ENCODE assay signal across 8 cellular contexts in the genomic region with DNA sequence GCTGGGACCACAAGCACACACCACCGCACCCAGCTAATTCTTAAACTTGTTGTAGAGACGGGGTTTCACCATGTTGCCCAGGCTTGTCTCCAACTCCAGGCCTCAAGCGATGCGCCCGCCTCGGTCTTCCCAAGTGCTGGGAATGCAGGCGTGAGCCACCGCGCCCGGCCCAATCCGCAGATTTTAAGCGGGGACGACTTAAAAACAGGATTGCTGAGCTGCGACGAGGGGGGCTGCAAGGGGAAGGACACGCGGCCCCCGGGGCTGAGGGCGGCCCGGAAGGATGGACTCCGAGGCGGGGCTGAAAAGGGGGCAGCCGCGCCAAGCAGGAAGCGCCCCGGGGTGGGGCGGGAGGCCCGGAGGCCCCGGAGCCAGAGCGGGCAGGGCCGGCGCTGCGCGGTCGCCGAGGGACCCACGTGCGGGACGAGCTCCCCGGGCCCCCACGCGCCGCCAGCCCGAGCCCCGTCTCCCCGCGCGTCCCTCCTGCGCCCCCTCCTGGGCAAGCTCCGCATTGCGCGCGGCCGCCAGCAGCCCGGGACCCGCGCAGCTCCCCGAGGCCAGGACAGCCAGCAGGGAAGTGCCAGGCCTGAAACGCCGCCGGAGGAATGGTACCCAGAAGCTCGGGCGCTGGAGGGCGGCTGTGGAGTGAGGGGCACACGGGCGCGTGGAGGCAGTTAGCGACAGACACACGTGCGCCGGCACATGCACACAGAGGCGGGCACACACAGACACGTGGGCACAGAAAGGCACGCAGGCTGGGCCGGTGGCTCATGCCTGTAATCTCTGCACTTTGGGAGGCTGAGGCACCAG. TPM values are rescaled to one million over a fixed set of nuclear protein-coding genes. Genes with fewer than 3 reads are reported as not detected.
DNase-seq lines count a peak whose midpoint lies in the region; ATAC-seq and TF ChIP-seq lines count a peak whose summit lies in the region.

No MANE protein-coding gene starts in this region.

- H3K36me3 Mint-ChIP-seq in activated T-helper 1 cell treated with anti-CD3 and anti-CD28 coated beads, Interleukin-12 subunit alpha, Interleukin-12 subunit beta, Interleukin-2, Interleukin-4 antibody, amounts not matched to agents 30 ng/mL and 10 ng/mL and 1 ng/mL, durations not matched to agents 14 hours and 24 hours and 36 hours (ENCODE audit: low read depth) = no peaks in the 10 kb centered on the region
- H3K36me3 Mint-ChIP-seq in neural crest cell (ENCODE audit: low read depth) = no peaks in the 10 kb centered on the region

- H3K4me1 Mint-ChIP-seq in activated T-helper 1 cell treated with anti-CD3 and anti-CD28 coated beads, Interleukin-12 subunit alpha, Interleukin-12 subunit beta, Interleukin-2, Interleukin-4 antibody, amounts not matched to agents 30 ng/mL and 10 ng/mL and 1 ng/mL, durations not matched to agents 14 hours and 24 hours and 36 hours (ENCODE audit: low read depth) = peaks cover 8% of the 10 kb centered on the region
- peaks cover 13% of the 10 kb centered on the region for H3K4me1 Mint-ChIP-seq in neural crest cell

- H3K27ac ChIP-seq in PC-9 = no peak overlapping the region

- H3K4me3 ChIP-seq in AG09309 (ENCODE audit: control insufficient read depth, low read depth, low read length) = no peak overlapping the region
- no peak overlapping the region for H3K4me3 ChIP-seq in PC-9

- DNase-seq in AG09309 (ENCODE audit: low read depth) (no peak), PC-9 (peak in 1 of 2 experiments; percentile 72), fibroblast of peridontal ligament (ENCODE audit: extremely low read depth) (peak; percentile 10), neural crest cell (ENCODE audit: low read depth, low spot score) (peak; percentile 82)
- DNase-seq in activated T-helper 1 cell treated with anti-CD3 and anti-CD28 coated beads, Interleukin-12 subunit alpha, Interleukin-12 subunit beta, Interleukin-2, Interleukin-4 antibody, amounts not matched to agents 30 ng/mL and 10 ng/mL and 1 ng/mL, durations not matched to agents 14 hours and 24 hours and 36 hours (ENCODE audit: low spot score) = peak; percentile 62
- peak; percentile 89 for DNase-seq in stimulated activated naive CD8-positive, alpha-beta T cell treated with anti-CD3 and anti-CD28 coated beads, Interleukin-15, Interleukin-2, amounts not matched to agents 100 U/mL and 50 U/mL, for 24 hours

- no peaks in the 10 kb centered on the region for H3K9me2 ChIP-seq in PC-9 (ENCODE audit: insufficient read depth)

- H3K27ac Mint-ChIP-seq in activated T-helper 1 cell treated with anti-CD3 and anti-CD28 coated beads, Interleukin-12 subunit alpha, Interleukin-12 subunit beta, Interleukin-2, Interleukin-4 antibody, amounts not matched to agents 30 ng/mL and 10 ng/mL and 1 ng/mL, durations not matched to agents 14 hours and 24 hours and 36 hours = no peak overlapping the region
- no peak overlapping the region for H3K27ac Mint-ChIP-seq in neural crest cell (ENCODE audit: unreplicated experiment)

- peaks cover 12% of the 10 kb centered on the region; the same call in 1 of the 2 replicates for H3F3A ChIP-seq in PC-9 (ENCODE audit: insufficient read depth, low read depth)

- CTCF ChIA-PET in PC-9 (lab: Charles Lee) = interaction anchor here (0.6 to 1.0 kb wide), 3 partner anchors 100 to 148 kb away, joined by 4 to 7 read pairs (median 4); no protein-coding TSS in a partner anchor

- intact Hi-C loops in PC-9 (cut with micrococcal nuclease; ENCODE audit: unreplicated experiment) = loop anchor here (1.0 kb wide), 1 partner anchor 84 kb away; no protein-coding TSS in a partner anchor
- intact Hi-C loops in activated T-helper 1 cell treated with anti-CD3 and anti-CD28 coated beads, Interleukin-12 subunit alpha, Interleukin-12 subunit beta, Interleukin-2, Interleukin-4 antibody, amounts not matched to agents 30 ng/mL and 10 ng/mL and 1 ng/mL, durations not matched to agents 14 hours and 24 hours and 36 hours (cut with micrococcal nuclease) = loop anchor here (1.0 to 5.0 kb wide), 2 partner anchors 84 to 102 kb away; no protein-coding TSS in a partner anchor

- no peaks in the 10 kb centered on the region for H3K9me3 ChIP-seq in PC-9 (ENCODE audit: insufficient read depth, low read depth)

- no peaks in the 10 kb centered on the region for H3K79me2 ChIP-seq in PC-9 (ENCODE audit: low read depth)

- no TSS peak for BruUV-seq in PC-9 (replicated peaks; lab: Mats Ljungman, UMichigan)

- no peak overlapping the region for H2AFZ ChIP-seq in PC-9

- POLR2A ChIA-PET in PC-9 (lab: Charles Lee; ENCODE audit: unreplicated experiment) = no interaction called here

- no peaks in the 10 kb centered on the region for H3K36me3 ChIP-seq in PC-9 (ENCODE audit: low read depth)

- H4K20me1 ChIP-seq in PC-9 (ENCODE audit: insufficient read depth) = no peaks in the 10 kb centered on the region

- no peak overlapping the region for H3K4me2 ChIP-seq in PC-9

- H3K27me3 ChIP-seq in PC-9 (ENCODE audit: insufficient read depth, low read depth) = peaks cover 22% of the 10 kb centered on the region

- H3K4me3 Mint-ChIP-seq in activated T-helper 1 cell treated with anti-CD3 and anti-CD28 coated beads, Interleukin-12 subunit alpha, Interleukin-12 subunit beta, Interleukin-2, Interleukin-4 antibody, amounts not matched to agents 30 ng/mL and 10 ng/mL and 1 ng/mL, durations not matched to agents 14 hours and 24 hours and 36 hours = no peak overlapping the region
- H3K4me3 Mint-ChIP-seq in neural crest cell = no peak overlapping the region

- H3K27me3 Mint-ChIP-seq in activated T-helper 1 cell treated with anti-CD3 and anti-CD28 coated beads, Interleukin-12 subunit alpha, Interleukin-12 subunit beta, Interleukin-2, Interleukin-4 antibody, amounts not matched to agents 30 ng/mL and 10 ng/mL and 1 ng/mL, durations not matched to agents 14 hours and 24 hours and 36 hours (ENCODE audit: insufficient read depth) = peaks cover 35% of the 10 kb centered on the region
- H3K27me3 Mint-ChIP-seq in neural crest cell (ENCODE audit: low read depth) = peaks cover 49% of the 10 kb centered on the region

- ATAC-seq in GM19372 (IDR thresholded peaks at IDR 0.05; ENCODE audit: low read depth, unreplicated experiment) = peak; percentile 57
- peak; percentile 66 for ATAC-seq in stimulated activated naive CD8-positive, alpha-beta T cell treated with anti-CD3 and anti-CD28 coated beads, Interleukin-15, Interleukin-2, amounts not matched to agents 100 U/mL and 50 U/mL, for 24 hours
- no peak for ATAC-seq in GM18909 (IDR thresholded peaks at IDR 0.05; ENCODE audit: poor library complexity, unreplicated experiment)

- TF ChIP-seq CTCF in AG09309 (IDR thresholded peaks at IDR 0.05; ENCODE audit: control insufficient read depth, insufficient read depth, low read depth, low read length, missing control alignments) (peak; percentile 65), PC-9 (conservative IDR thresholded peaks at IDR 0.05) (peak; percentile 66), neural crest cell (conservative IDR thresholded peaks at IDR 0.05) (peak; percentile 86)

- no peaks in the 10 kb centered on the region for H3K4me1 ChIP-seq in PC-9 (replicated peaks; ENCODE audit: insufficient read depth)

- no peaks in the 10 kb centered on the region for H3K9me3 Mint-ChIP-seq in activated T-helper 1 cell treated with anti-CD3 and anti-CD28 coated beads, Interleukin-12 subunit alpha, Interleukin-12 subunit beta, Interleukin-2, Interleukin-4 antibody, amounts not matched to agents 30 ng/mL and 10 ng/mL and 1 ng/mL, durations not matched to agents 14 hours and 24 hours and 36 hours
- no peaks in the 10 kb centered on the region for H3K9me3 Mint-ChIP-seq in neural crest cell

RNA-seq across cellular contexts. Expression of a gene that starts 5.5 kb away (rescaled TPM):
- 36.0 and 36.2 TPM in 2 replicates for total RNA-seq in PC-9 (2021)
- total RNA-seq in activated T-helper 1 cell treated with anti-CD3 and anti-CD28 coated beads, Interleukin-12 subunit alpha, Interleukin-12 subunit beta, Interleukin-2, Interleukin-4 antibody, amounts not matched to agents 30 ng/mL and 10 ng/mL and 1 ng/mL, durations not matched to agents 14 hours and 24 hours and 36 hours = 4.1 TPM in 2 replicates
- 8.6 and 10.6 TPM in 2 replicates for total RNA-seq in neural crest cell

RNA-seq across cellular contexts. Expression of a gene that starts 25.6 kb away (rescaled TPM):
- not detected in 2 replicates for total RNA-seq in PC-9 (2021)
- total RNA-seq in activated T-helper 1 cell treated with anti-CD3 and anti-CD28 coated beads, Interleukin-12 subunit alpha, Interleukin-12 subunit beta, Interleukin-2, Interleukin-4 antibody, amounts not matched to agents 30 ng/mL and 10 ng/mL and 1 ng/mL, durations not matched to agents 14 hours and 24 hours and 36 hours = 0.26 TPM in 1 of 2 replicates, not detected in the other
- total RNA-seq in neural crest cell = 0.18 and 0.54 TPM in 2 replicates

RNA-seq across cellular contexts. Expression of a gene that starts 41.1 kb away (rescaled TPM):
- total RNA-seq in PC-9 (2021) (2.8 and 3.0 TPM in 2 replicates), neural crest cell (0.12 and 0.32 TPM in 2 replicates)
- not detected in 2 replicates for total RNA-seq in activated T-helper 1 cell treated with anti-CD3 and anti-CD28 coated beads, Interleukin-12 subunit alpha, Interleukin-12 subunit beta, Interleukin-2, Interleukin-4 antibody, amounts not matched to agents 30 ng/mL and 10 ng/mL and 1 ng/mL, durations not matched to agents 14 hours and 24 hours and 36 hours
